ENCODE assay signal across 18 cellular contexts in the genomic region with DNA sequence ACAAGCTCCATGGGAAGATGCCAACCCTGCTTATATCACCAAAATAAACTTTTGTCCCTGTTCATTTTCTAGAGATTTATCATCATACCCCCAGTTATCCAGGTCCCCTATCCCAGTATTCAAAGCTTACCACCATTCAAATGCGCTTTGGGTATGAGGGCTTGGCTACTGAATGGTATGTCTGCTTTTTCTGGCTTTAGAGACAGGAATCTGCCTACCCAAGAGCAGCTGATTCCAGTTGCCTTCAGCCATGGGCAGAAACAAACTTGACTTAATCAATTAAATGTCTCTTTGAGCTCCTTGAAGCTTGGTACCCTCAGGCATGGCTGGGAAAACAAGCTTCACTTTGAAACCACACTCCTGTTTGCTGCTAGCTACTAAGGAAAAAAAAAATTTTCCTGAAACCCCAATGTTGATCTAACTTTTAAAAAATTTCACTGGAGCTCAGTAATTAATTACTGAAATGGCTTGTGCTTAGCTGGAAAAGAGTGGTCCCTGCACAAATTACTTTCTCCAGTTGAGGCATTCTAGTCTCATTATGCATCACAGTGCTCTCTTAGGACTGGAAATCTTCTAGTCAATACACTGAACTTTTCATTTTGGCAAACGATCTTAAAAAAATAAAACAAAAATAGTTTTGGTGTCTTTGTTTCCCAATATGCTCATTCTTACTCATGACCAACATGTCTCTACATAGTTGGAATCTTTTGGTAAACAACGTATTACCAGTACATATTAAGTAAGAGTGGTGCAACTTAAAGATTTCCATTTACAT.
DNase-seq lines count a peak whose midpoint lies in the region; ATAC-seq, FAIRE-seq and TF ChIP-seq lines count a peak whose summit lies in the region.
"Had no signal": no experiment of that assay in that cellular context is flagged by ENCODE, and none has a peak within 500 bp of the region (broad histone marks: within the 10 kb centered on the region; RNA-seq: fewer than 3 reads in every experiment).

No MANE protein-coding gene starts in this region.

- no peak overlapping the region for H3K23ac ChIP-seq in H9 (ENCODE audit: insufficient read length, low read depth, low read length)

- no peaks in the 10 kb centered on the region for H3K9me3 ChIP-seq in H9 (ENCODE audit: control insufficient read depth, low read depth, low read length)
- no peaks in the 10 kb centered on the region for H3K9me3 ChIP-seq in left lung
- peaks cover 0 to 14% (median 2%) of the 10 kb centered on the region in 4 donors for H3K9me3 ChIP-seq in tibial nerve
- no peaks in the 10 kb centered on the region for H3K9me3 ChIP-seq in PC-9 (ENCODE audit: insufficient read depth, low read depth)
- H3K9me3 ChIP-seq: mucosa of descending colon had no signal

- H3T11ph ChIP-seq in H9 (ENCODE audit: low read length): peak overlapping the region; percentile 17

- DNase-seq in H9 (no peak), bronchial epithelial cell (ENCODE audit: low read depth) (peak; percentile 94), left lung (no peak), tibial nerve (ENCODE audit: low spot score in 2 of 2) (no peak), NCI-H2196 (lab: John Stamatoyannopoulos, UW; ENCODE audit: unreplicated experiment) (no peak), PC-9 (no peak)
- no peak for DNase-seq in activated T-cell treated with anti-CD3 and anti-CD28 coated beads, Interleukin-2, amount 50 U/mL, for 24 hours
- DNase-seq: activated CD4-positive, alpha-beta T cell treated with anti-CD3 and anti-CD28 coated beads for 48 hours; COR-L47; mucosa of descending colon; NCI-H1436 treated with DMSO at 0.1 percent for 48 hours; NCI-H524 treated with DMSO at 0.1 percent for 48 hours; stimulated activated naive CD8-positive, alpha-beta T cell treated with anti-CD3 and anti-CD28 coated beads, Interleukin-15, Interleukin-2, amounts not matched to agents 100 U/mL and 50 U/mL, for 24 hours had no signal

- no TSS peak for BruUV-seq in PC-9 (replicated peaks; lab: Mats Ljungman, UMichigan)

- no peak overlapping the region for H2AK5ac ChIP-seq in H9 (ENCODE audit: insufficient read length, low read length)

- TF ChIP-seq POLR2A in tibial nerve (IDR thresholded peaks at IDR 0.05): no peak

- H3K27me3 ChIP-seq in H9 (ENCODE audit: insufficient read depth, low read length): no peaks in the 10 kb centered on the region
- H3K27me3 ChIP-seq in bronchial epithelial cell (ENCODE audit: control insufficient read depth, insufficient read depth, low read length): no peaks in the 10 kb centered on the region
- no peaks in the 10 kb centered on the region for H3K27me3 ChIP-seq in left lung
- no peaks in the 10 kb centered on the region for H3K27me3 ChIP-seq in tibial nerve
- H3K27me3 ChIP-seq in PC-9 (ENCODE audit: insufficient read depth, low read depth): no peaks in the 10 kb centered on the region

- H3K4me2 ChIP-seq in H9 (ENCODE audit: insufficient read depth, insufficient read length, low read length) (no peak overlapping the region), PC-9 (no peak overlapping the region)

- no peak overlapping the region for H2BK5ac ChIP-seq in H9 (ENCODE audit: insufficient read length, low read length)

- H3K14ac ChIP-seq in H9 (ENCODE audit: insufficient read depth, low read length): no peak overlapping the region

- H3K4me3 ChIP-seq in bronchial epithelial cell (ENCODE audit: low read depth, low read length): no peak overlapping the region
- H3K4me3 ChIP-seq in left lung: no peak overlapping the region
- H3K4me3 ChIP-seq in tibial nerve: no peak overlapping the region
- no peak overlapping the region for H3K4me3 ChIP-seq in PC-9
- H3K4me3 ChIP-seq: mucosa of descending colon had no signal

- no peaks in the 10 kb centered on the region for H3K36me3 Mint-ChIP-seq in H9 (ENCODE audit: insufficient read depth in 1 of 3, low read depth in 3 of 3)
- no peaks in the 10 kb centered on the region for H3K36me3 Mint-ChIP-seq in activated T-cell treated with anti-CD3 and anti-CD28 coated beads, Interleukin-2, amount 50 U/mL, for 24 hours (ENCODE audit: low read depth)
- H3K36me3 Mint-ChIP-seq: brain, IgD-negative memory B cell had no signal

- H3K27me3 Mint-ChIP-seq in H9 (ENCODE audit: low read depth): no peaks in the 10 kb centered on the region; the same call in 1 of the 2 replicates
- peaks cover 15% of the 10 kb centered on the region for H3K27me3 Mint-ChIP-seq in activated T-cell treated with anti-CD3 and anti-CD28 coated beads, Interleukin-2, amount 50 U/mL, for 24 hours
- H3K27me3 Mint-ChIP-seq: IgD-negative memory B cell had no signal

- no peak overlapping the region for H3K9ac ChIP-seq in H9 (ENCODE audit: extremely low read depth, insufficient read length, low read length)

- ATAC-seq in left lung: peak; percentile 18
- no peak for ATAC-seq in HG03520 (IDR thresholded peaks at IDR 0.05; ENCODE audit: unreplicated experiment)
- ATAC-seq: mucosa of descending colon; stimulated activated naive CD8-positive, alpha-beta T cell treated with anti-CD3 and anti-CD28 coated beads, Interleukin-15, Interleukin-2, amounts not matched to agents 100 U/mL and 50 U/mL, for 24 hours had no signal

- no peak overlapping the region for H4K5ac ChIP-seq in H9 (ENCODE audit: insufficient read length, low read depth, low read length)

- H3K56ac ChIP-seq in H9 (ENCODE audit: insufficient read length, low read depth, low read length): no peak overlapping the region

- H3K27ac Mint-ChIP-seq in H9: no peak overlapping the region
- H3K27ac Mint-ChIP-seq in activated T-cell treated with anti-CD3 and anti-CD28 coated beads, Interleukin-2, amount 50 U/mL, for 24 hours: no peak overlapping the region
- H3K27ac Mint-ChIP-seq: activated T-helper 1 cell treated with anti-CD3 and anti-CD28 coated beads, Interleukin-12 subunit alpha, Interleukin-12 subunit beta, Interleukin-2, Interleukin-4 antibody, amounts not matched to agents 30 ng/mL and 10 ng/mL and 1 ng/mL, durations not matched to agents 14 hours and 24 hours and 36 hours; IgD-negative memory B cell had no signal

- H3K4me3 Mint-ChIP-seq in H9: no peak overlapping the region
- no peak overlapping the region for H3K4me3 Mint-ChIP-seq in activated T-cell treated with anti-CD3 and anti-CD28 coated beads, Interleukin-2, amount 50 U/mL, for 24 hours
- H3K4me3 Mint-ChIP-seq: activated T-helper 1 cell treated with anti-CD3 and anti-CD28 coated beads, Interleukin-12 subunit alpha, Interleukin-12 subunit beta, Interleukin-2, Interleukin-4 antibody, amounts not matched to agents 30 ng/mL and 10 ng/mL and 1 ng/mL, durations not matched to agents 14 hours and 24 hours and 36 hours; brain; IgD-negative memory B cell had no signal

- POLR2A ChIA-PET in PC-9 (lab: Charles Lee; ENCODE audit: unreplicated experiment): no interaction called here

- no peak overlapping the region for H3K18ac ChIP-seq in H9 (ENCODE audit: insufficient read length, low read depth, low read length)

- intact Hi-C loops in left lung (cut with DNase I): no loop called here
- intact Hi-C loops in PC-9 (cut with micrococcal nuclease; ENCODE audit: unreplicated experiment): no loop called here

- H3F3A ChIP-seq in PC-9 (ENCODE audit: insufficient read depth, low read depth): no peaks in the 10 kb centered on the region

- no peak overlapping the region for H4K8ac ChIP-seq in H9 (replicated peaks; ENCODE audit: insufficient read length, low read depth, low read length)

- H3K4me1 ChIP-seq in H9 (ENCODE audit: insufficient read depth, low read length) (no peaks in the 10 kb centered on the region; the same call in 1 of the 2 replicates), left lung (no peaks in the 10 kb centered on the region), tibial nerve (peaks cover 0 to 5% (median 0%) of the 10 kb centered on the region in 4 donors), PC-9 (replicated peaks; ENCODE audit: insufficient read depth) (peaks cover 11% of the 10 kb centered on the region)

- no peak overlapping the region for H4K91ac ChIP-seq in H9 (ENCODE audit: insufficient read length, low read depth, low read length)

- H3K27ac ChIP-seq in H9 (ENCODE audit: insufficient read length, low read depth, low read length) (no peak overlapping the region), left lung (peak overlapping the region in 1 of 2 donors; percentile 61), tibial nerve (peak overlapping the region in 3 of 4 donors; percentile 11 to 91 (median 85)), PC-9 (no peak overlapping the region)

- no peak overlapping the region for H2BK12ac ChIP-seq in H9 (ENCODE audit: insufficient read length, low read depth, low read length)

- WGBS in H9 (ENCODE audit: extremely low coverage, insufficient read length, low lambda C conversion rate): no CpG with 5 or more reads among the region's 3 CpGs
- WGBS in tibial nerve, 2 donors: 60 to 61% methylated on average over 3 of the region's 3 CpGs

- H3K36me3 ChIP-seq in bronchial epithelial cell (ENCODE audit: control insufficient read depth, insufficient read depth, low read length) (no peaks in the 10 kb centered on the region), left lung (peaks cover 0 to 15% of the 10 kb centered on the region in 2 donors), tibial nerve (peaks cover 0 to 8% (median 0%) of the 10 kb centered on the region in 3 donors), PC-9 (ENCODE audit: low read depth) (no peaks in the 10 kb centered on the region)

- no peak overlapping the region for H3K4ac ChIP-seq in H9 (ENCODE audit: low read depth, low read length)

- TF ChIP-seq EP300 in tibial nerve (IDR thresholded peaks at IDR 0.05): peak in 1 of 2 donors; percentile 49

- no peak overlapping the region for H2BK120ac ChIP-seq in H9 (ENCODE audit: low read depth, low read length, poor library complexity, severe bottlenecking)

- no peak overlapping the region for H2BK20ac ChIP-seq in H9 (ENCODE audit: low read depth, low read length, poor library complexity, severe bottlenecking)

- no peaks in the 10 kb centered on the region for H3K79me2 ChIP-seq in H9 (ENCODE audit: insufficient read depth, low read length)
- H3K79me2 ChIP-seq in PC-9 (ENCODE audit: low read depth): no peaks in the 10 kb centered on the region

- H3K9me3 Mint-ChIP-seq in H9: no peaks in the 10 kb centered on the region
- H3K9me3 Mint-ChIP-seq in activated T-cell treated with anti-CD3 and anti-CD28 coated beads, Interleukin-2, amount 50 U/mL, for 24 hours: no peaks in the 10 kb centered on the region
- H3K9me3 Mint-ChIP-seq: activated T-helper 1 cell treated with anti-CD3 and anti-CD28 coated beads, Interleukin-12 subunit alpha, Interleukin-12 subunit beta, Interleukin-2, Interleukin-4 antibody, amounts not matched to agents 30 ng/mL and 10 ng/mL and 1 ng/mL, durations not matched to agents 14 hours and 24 hours and 36 hours; IgD-negative memory B cell had no signal

- peak overlapping the region; percentile 6 for H2AFZ ChIP-seq in H9 (ENCODE audit: low read length)
- no peak overlapping the region for H2AFZ ChIP-seq in PC-9

- no peak for FAIRE-seq in bronchial epithelial cell (lab: Jason Lieb, UNC)
- FAIRE-seq: endometrium had no signal

- no peaks in the 10 kb centered on the region for H4K20me1 ChIP-seq in H9 (ENCODE audit: control insufficient read depth, insufficient read depth, insufficient read length)
- no peaks in the 10 kb centered on the region for H4K20me1 ChIP-seq in PC-9 (ENCODE audit: insufficient read depth)

- no peak for TF ChIP-seq CTCF in H9 (conservative IDR thresholded peaks at IDR 0.05)
- TF ChIP-seq CTCF in bronchial epithelial cell (IDR thresholded peaks at IDR 0.05; ENCODE audit: insufficient read depth, low read length, severe bottlenecking): no peak
- no peak for TF ChIP-seq CTCF in left lung (IDR thresholded peaks at IDR 0.05)
- no peak for TF ChIP-seq CTCF in tibial nerve (IDR thresholded peaks at IDR 0.05)
- no peak for TF ChIP-seq CTCF in PC-9 (conservative IDR thresholded peaks at IDR 0.05)

- CTCF ChIA-PET in PC-9 (lab: Charles Lee): no interaction called here

- no peaks in the 10 kb centered on the region for H3K23me2 ChIP-seq in H9 (ENCODE audit: insufficient read length, low read depth, low read length, poor library complexity, severe bottlenecking)

- H2BK15ac ChIP-seq in H9 (ENCODE audit: low read depth, low read length): no peak overlapping the region

- peaks cover 17 to 22% of the 10 kb centered on the region in 2 experiments for H3K4me1 Mint-ChIP-seq in H9
- no peaks in the 10 kb centered on the region for H3K4me1 Mint-ChIP-seq in activated T-cell treated with anti-CD3 and anti-CD28 coated beads, Interleukin-2, amount 50 U/mL, for 24 hours (ENCODE audit: low read depth)
- H3K4me1 Mint-ChIP-seq: brain, IgD-negative memory B cell had no signal

- H3K79me1 ChIP-seq in H9 (ENCODE audit: insufficient read depth, low read depth, low read length, poor library complexity, severe bottlenecking): no peaks in the 10 kb centered on the region

- no peaks in the 10 kb centered on the region for H3K9me2 ChIP-seq in PC-9 (ENCODE audit: insufficient read depth)

Comparison
In these comparisons a context has a peak if more than half of its experiments do, and no peak if none do; other contexts are left out.
1. H3K27ac ChIP-seq: peak in tibial nerve (3 of 4); none in H9 (single experiment) and PC-9 (single experiment).